1 cellular context compared by ENCODE assay signal in the genomic region with DNA sequence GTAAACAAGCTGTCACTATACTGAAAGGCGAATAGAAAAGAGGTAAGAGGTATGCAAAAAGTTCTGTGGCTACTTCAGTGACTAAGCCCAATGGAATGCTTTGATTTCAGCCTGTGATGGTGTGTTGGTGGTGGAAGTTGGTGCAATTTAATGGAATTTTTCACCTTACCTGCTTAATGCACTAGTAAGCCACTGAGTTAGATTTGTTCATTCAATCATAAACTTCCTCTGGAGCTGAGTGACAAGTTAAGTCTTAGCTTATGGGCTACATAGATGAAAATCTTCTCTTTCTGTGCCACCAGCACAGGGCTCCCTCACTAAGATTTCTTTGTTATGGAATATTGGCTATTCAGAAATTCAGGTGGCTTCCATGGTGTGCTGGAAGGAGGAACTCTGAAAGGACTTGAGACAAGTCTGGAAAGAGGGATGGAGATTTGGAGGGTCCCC.
TF ChIP-seq lines count a peak whose summit lies in the region.

No MANE protein-coding gene starts in this region.

TF ChIP-seq in H1, 55 proteins besides CTCF, POLR2A, EP300 and RAD21 (continued from another document):
- TF ChIP-seq TEAD4 (IDR thresholded peaks at IDR 0.05; ENCODE audit: low read depth, low read length) (peak; percentile 89), SP4 (IDR thresholded peaks at IDR 0.05; ENCODE audit: low read length) (no peak), NRF1 (IDR thresholded peaks at IDR 0.05; ENCODE audit: low read depth, low read length) (no peak), POLR2AphosphoS5 (IDR thresholded peaks at IDR 0.05; ENCODE audit: low read depth, low read length) (no peak), TAF1 (IDR thresholded peaks at IDR 0.05; ENCODE audit: low read depth, low read length) (no peak), ASH2L (IDR thresholded peaks at IDR 0.05; ENCODE audit: low read length) (peak; percentile 63)
- TF ChIP-seq, protein P1, sequence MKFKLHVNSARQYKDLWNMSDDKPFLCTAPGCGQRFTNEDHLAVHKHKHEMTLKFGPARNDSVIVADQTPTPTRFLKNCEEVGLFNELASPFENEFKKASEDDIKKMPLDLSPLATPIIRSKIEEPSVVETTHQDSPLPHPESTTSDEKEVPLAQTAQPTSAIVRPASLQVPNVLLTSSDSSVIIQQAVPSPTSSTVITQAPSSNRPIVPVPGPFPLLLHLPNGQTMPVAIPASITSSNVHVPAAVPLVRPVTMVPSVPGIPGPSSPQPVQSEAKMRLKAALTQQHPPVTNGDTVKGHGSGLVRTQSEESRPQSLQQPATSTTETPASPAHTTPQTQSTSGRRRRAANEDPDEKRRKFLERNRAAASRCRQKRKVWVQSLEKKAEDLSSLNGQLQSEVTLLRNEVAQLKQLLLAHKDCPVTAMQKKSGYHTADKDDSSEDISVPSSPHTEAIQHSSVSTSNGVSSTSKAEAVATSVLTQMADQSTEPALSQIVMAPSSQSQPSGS (IDR thresholded peaks at IDR 0.05; ENCODE audit: low read length): peak; percentile 20; the same call in 1 of the 2 replicates
